Comparison of ENCODE assay signal across 8 cellular contexts in genomic region chr19:35903550-35904179, GRCh38. TPM values are rescaled to one million over a fixed set of nuclear protein-coding genes. Genes with fewer than 3 reads are reported as not detected.
DNase-seq lines count a peak whose midpoint lies in the region; ATAC-seq and TF ChIP-seq lines count a peak whose summit lies in the region.

No MANE protein-coding gene starts in this region.

- peak in 1 of 2 donors; percentile 19 for TF ChIP-seq POLR2A in uterus (IDR thresholded peaks at IDR 0.05)

- peak overlapping the region; percentile 37; the same call in 1 of the 2 replicates for H3K27ac ChIP-seq in HUES64 (ENCODE audit: low read depth, low read length)
- H3K27ac ChIP-seq in SK-N-MC, result no peak overlapping the region
- no peak overlapping the region for H3K27ac ChIP-seq in cardiac muscle cell
- H3K27ac ChIP-seq in uterus, result peak overlapping the region; percentile 21 to 45

- no peaks in the 10 kb centered on the region for H3K9me3 Mint-ChIP-seq in activated naive CD4-positive, alpha-beta T cell treated with anti-CD3 and anti-CD28 coated beads, Interleukin-2, amount 50 U/mL, for 72 hours

- H3K9me3 ChIP-seq in HUES64 (ENCODE audit: insufficient read depth, low read depth, low read length) (no peaks in the 10 kb centered on the region), SK-N-MC (ENCODE audit: low read depth, low read length) (no peaks in the 10 kb centered on the region), cardiac muscle cell (ENCODE audit: low read depth) (no peaks in the 10 kb centered on the region), uterus (no peaks in the 10 kb centered on the region)

- peak overlapping the region; percentile 88 to 98 for H3K27ac Mint-ChIP-seq in activated naive CD4-positive, alpha-beta T cell treated with anti-CD3 and anti-CD28 coated beads, Interleukin-2, amount 50 U/mL, for 72 hours

- H3K9ac ChIP-seq in HUES64 (ENCODE audit: low read depth, low read length), result peak overlapping the region; percentile 43; the same call in 1 of the 2 replicates
- H3K9ac ChIP-seq in SK-N-MC (ENCODE audit: insufficient read length), result no peak overlapping the region

- peaks cover 15 to 25% of the 10 kb centered on the region in 2 donors for H3K36me3 Mint-ChIP-seq in activated naive CD4-positive, alpha-beta T cell treated with anti-CD3 and anti-CD28 coated beads, Interleukin-2, amount 50 U/mL, for 72 hours

- H3K4me1 ChIP-seq in HUES64 (ENCODE audit: insufficient read depth, low read length) (peaks cover 18% of the 10 kb centered on the region), cardiac muscle cell (ENCODE audit: low read depth) (peaks cover 12% of the 10 kb centered on the region), uterus (peaks cover 0 to 5% of the 10 kb centered on the region in 2 donors)

- H3K27me3 ChIP-seq in HUES64 (ENCODE audit: insufficient read depth, low read length) (peaks cover 7% of the 10 kb centered on the region; the same call in 1 of the 2 replicates), cardiac muscle cell (no peaks in the 10 kb centered on the region), uterus (no peaks in the 10 kb centered on the region)

- intact Hi-C loops in posterior vena cava (cut with DNase I), result no loop called here
- intact Hi-C loops in uterus (cut with DNase I; ENCODE audit: low total_unique reads), result no loop called here

- no peaks in the 10 kb centered on the region for H3K36me3 ChIP-seq in HUES64 (ENCODE audit: insufficient read depth, low read length)
- H3K36me3 ChIP-seq in SK-N-MC (ENCODE audit: insufficient read depth, low read length), result no peaks in the 10 kb centered on the region
- no peaks in the 10 kb centered on the region for H3K36me3 ChIP-seq in cardiac muscle cell
- H3K36me3 ChIP-seq in uterus, result no peaks in the 10 kb centered on the region

- 2% methylated on average over 24 of the region's 24 CpGs for WGBS in HUES64

- DNase-seq in C1 segment of cervical spinal cord (lab: John Stamatoyannopoulos, UW) (peak in 10 of 14 donors; percentile 22 to 74 (median 52)), SK-N-MC (ENCODE audit: low read depth, low spot score) (no peak), cardiac muscle cell (ENCODE audit: low read depth in 1 of 2, low spot score in 1 of 2) (peak; percentile 65 to 73), posterior vena cava (ENCODE audit: low spot score) (peak; percentile 95), uterus (peak; percentile 40 to 56)
- DNase-seq in activated naive CD4-positive, alpha-beta T cell treated with anti-CD3 and anti-CD28 coated beads, Interleukin-2, amount 50 U/mL, for 72 hours (ENCODE audit: low spot score in 2 of 2), result peak; percentile 79 to 94

- H3K4me3 ChIP-seq in HUES64 (ENCODE audit: low read length) (peak overlapping the region; percentile 53), SK-N-MC (peak overlapping the region; percentile 59), cardiac muscle cell (no peak overlapping the region), uterus (no peak overlapping the region)

- peak; percentile 38 for ATAC-seq in GM19351 (IDR thresholded peaks at IDR 0.05; ENCODE audit: unreplicated experiment)
- ATAC-seq in activated naive CD4-positive, alpha-beta T cell treated with anti-CD3 and anti-CD28 coated beads, Interleukin-2, amount 50 U/mL, for 72 hours, result peak; percentile 46 to 64

- TF ChIP-seq CTCF in cardiac muscle cell (IDR thresholded peaks at IDR 0.05; ENCODE audit: low read depth, low read length) (no peak), uterus (IDR thresholded peaks at IDR 0.05) (no peak)

RNA-seq across cellular contexts. Expression of gene HCST, which starts 1.3 kb away (rescaled TPM):
- not detected for polyA plus RNA-seq in HUES64 (2013, experiment 1 of 2)
- 0.57 TPM for polyA plus RNA-seq in HUES64 (2013, experiment 2 of 2)
- total RNA-seq in activated naive CD4-positive, alpha-beta T cell treated with anti-CD3 and anti-CD28 coated beads, Interleukin-2, amount 50 U/mL, for 72 hours, result 10 to 100 TPM; 40.0 to 48.5 TPM
- 2.5 TPM in 1 of 2 replicates, not detected in the other for total RNA-seq in cardiac muscle cell
- polyA plus RNA-seq in cardiac muscle cell, result 2.1 and 2.4 TPM in 2 replicates
- 10 to 100 TPM; 12.4 to 13.4 TPM for total RNA-seq in posterior vena cava
- total RNA-seq in uterus, result 10 to 100 TPM in 1 of 4 donors, 1 to 10 TPM in 2, not detected in 1; 1.6 to 47.1 (median 4.5) TPM

RNA-seq across cellular contexts. Expression of gene NFKBID, which starts 3.3 kb away (rescaled TPM):
- 5.6 TPM for polyA plus RNA-seq in HUES64 (2013, experiment 1 of 2)
- 5.6 TPM for polyA plus RNA-seq in HUES64 (2013, experiment 2 of 2)
- total RNA-seq in activated naive CD4-positive, alpha-beta T cell treated with anti-CD3 and anti-CD28 coated beads, Interleukin-2, amount 50 U/mL, for 72 hours, result 100 to 1,000 TPM in 1 of 2 donors, 10 to 100 TPM in 1; 58.9 to 144 TPM
- total RNA-seq in cardiac muscle cell, result 3.7 and 5.1 TPM in 2 replicates
- 6.4 and 8.5 TPM in 2 replicates for polyA plus RNA-seq in cardiac muscle cell
- 10 to 100 TPM in 1 of 2 donors, 1 to 10 TPM in 1; 7.9 to 10.3 TPM for total RNA-seq in posterior vena cava
- 10 to 100 TPM in 2 of 4 donors, 1 to 10 TPM in 2; 4.4 to 18.2 (median 9.5) TPM for total RNA-seq in uterus

RNA-seq across cellular contexts. Expression of gene TYROBP, which starts 4.4 kb away (rescaled TPM):
- not detected for polyA plus RNA-seq in HUES64 (2013, experiment 1 of 2)
- not detected for polyA plus RNA-seq in HUES64 (2013, experiment 2 of 2)
- total RNA-seq in activated naive CD4-positive, alpha-beta T cell treated with anti-CD3 and anti-CD28 coated beads, Interleukin-2, amount 50 U/mL, for 72 hours, result under 1 TPM in 1 of 2 donors, not detected in 1; 0.75 TPM
- total RNA-seq in cardiac muscle cell (2.9 TPM in 1 of 2 replicates, not detected in the other), posterior vena cava (10 to 100 TPM; 58.8 to 96.5 TPM), uterus (10 to 100 TPM in 3 of 4 donors, 1 to 10 TPM in 1; 1.3 to 25.0 (median 14.9) TPM)
- 0.79 TPM in 1 of 2 replicates, not detected in the other for polyA plus RNA-seq in cardiac muscle cell

RNA-seq across cellular contexts. Expression of gene LRFN3, which starts 32.5 kb away (rescaled TPM):
- polyA plus RNA-seq in HUES64 (2013, experiment 1 of 2), result 18.7 TPM
- polyA plus RNA-seq in HUES64 (2013, experiment 2 of 2), result 23.6 TPM
- total RNA-seq in activated naive CD4-positive, alpha-beta T cell treated with anti-CD3 and anti-CD28 coated beads, Interleukin-2, amount 50 U/mL, for 72 hours, result 10 to 100 TPM in 1 of 2 donors, 1 to 10 TPM in 1; 6.4 to 10.1 TPM
- 13.4 and 14.3 TPM in 2 replicates for total RNA-seq in cardiac muscle cell
- polyA plus RNA-seq in cardiac muscle cell, result 10.3 and 16.0 TPM in 2 replicates
- 10 to 100 TPM; 13.3 to 14.2 TPM for total RNA-seq in posterior vena cava
- 10 to 100 TPM in 2 of 4 donors, 1 to 10 TPM in 2; 3.1 to 22.4 (median 9.6) TPM for total RNA-seq in uterus

RNA-seq across cellular contexts. Expression of gene APLP1, which starts 35.3 kb away (rescaled TPM):
- 43.3 TPM for polyA plus RNA-seq in HUES64 (2013, experiment 1 of 2)
- polyA plus RNA-seq in HUES64 (2013, experiment 2 of 2), result 75.3 TPM
- 1 to 10 TPM; 2.9 to 9.3 TPM for total RNA-seq in activated naive CD4-positive, alpha-beta T cell treated with anti-CD3 and anti-CD28 coated beads, Interleukin-2, amount 50 U/mL, for 72 hours
- total RNA-seq in cardiac muscle cell (126 and 134 TPM in 2 replicates), posterior vena cava (1 to 10 TPM; 3.9 to 7.3 TPM), uterus (10 to 100 TPM in 1 of 4 donors, 1 to 10 TPM in 1, not detected in 2; 6.1 to 16.2 TPM)
- 117 and 157 TPM in 2 replicates for polyA plus RNA-seq in cardiac muscle cell

Comparison
In these comparisons a context has a peak if more than half of its experiments do, and no peak if none do; other contexts are left out.
1. H3K27ac ChIP-seq: peak in HUES64 (single experiment) and uterus (2 of 2); none in SK-N-MC (single experiment) and cardiac muscle cell (single experiment).
2. H3K4me3 ChIP-seq: peak in HUES64 (single experiment) and SK-N-MC (single experiment); none in cardiac muscle cell (single experiment) and uterus (0 of 2).